In the genomic region with DNA sequence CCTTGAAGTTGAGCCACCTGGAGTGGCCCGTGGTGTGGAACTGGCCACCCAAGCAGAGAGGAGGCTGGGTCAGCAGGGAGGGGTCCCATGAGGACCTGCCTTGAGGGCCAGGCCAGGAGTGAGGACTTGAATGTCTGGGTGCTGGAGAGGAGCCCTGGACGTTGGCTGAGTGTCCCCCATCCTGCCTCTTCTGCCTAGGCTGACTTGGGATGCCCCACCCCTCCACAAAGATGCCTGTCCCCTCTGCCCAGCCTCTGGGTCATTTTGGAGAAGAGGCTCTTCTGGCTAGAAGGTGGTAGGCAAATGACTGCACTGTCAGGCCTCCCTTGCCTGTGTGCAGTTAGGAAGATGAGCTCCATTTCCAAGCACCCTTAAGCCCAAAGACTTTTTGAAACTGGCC, we compare ENCODE assay signal across 9 cellular contexts. TPM values are rescaled to one million over a fixed set of nuclear protein-coding genes. Genes with fewer than 3 reads are reported as not detected.
DNase-seq lines count a peak whose midpoint lies in the region; ATAC-seq, FAIRE-seq and TF ChIP-seq lines count a peak whose summit lies in the region.
"Had no signal": no experiment of that assay in that cellular context is flagged by ENCODE, and none has a peak within 500 bp of the region (broad histone marks: within the 10 kb centered on the region; RNA-seq: fewer than 3 reads in every experiment).

No MANE protein-coding gene starts in this region.

- H3K4me3 ChIP-seq in A549: peak overlapping the region; percentile 77
- peak overlapping the region; percentile 65 to 92 for H3K4me3 ChIP-seq in HCT116 (replicated peaks in 1 of 2; ENCODE audit: low read depth in 1 of 2, low read length in 2 of 2)
- H3K4me3 ChIP-seq in GM12878: peak overlapping the region; percentile 87

- no peaks in the 10 kb centered on the region for H3K9me2 ChIP-seq in HCT116 (ENCODE audit: insufficient read depth)

- no peaks in the 10 kb centered on the region for H3K36me3 Mint-ChIP-seq in natural killer cell

- CTCF ChIA-PET in A549 (lab: Yijun Ruan, JAX) (interaction anchor here (0.6 to 1.6 kb wide), 4 partner anchors 33 to 178 kb away, joined by 3 to 4 read pairs (median 3); no protein-coding TSS in a partner anchor), HCT116 (lab: Charles Lee) (no interaction called here), GM12878 (lab: Yijun Ruan, JAX) (interaction anchor here (0.9 to 2.6 kb wide), 5 partner anchors 10 to 218 kb away, joined by 3 to 9 read pairs (median 4); partner anchors contain the start of gene GDF15)

- SMC1A ChIA-PET in GM12878 (lab: Charles Lee; ENCODE audit: uncharacterized antibody, unreplicated experiment): interaction anchor here (0.6 to 1.6 kb wide), 5 partner anchors 19 to 141 kb away, joined by 3 to 4 read pairs (median 4); no protein-coding TSS in a partner anchor

- WGBS in A549 (ENCODE audit: missing lambda C conversion rate): 20% methylated on average over 2 of the region's 2 CpGs
- 27% methylated on average over 2 of the region's 2 CpGs for WGBS in GM12878 (ENCODE audit: insufficient coverage, insufficient replicate concordance, low lambda C conversion rate, missing lambda C conversion rate)

- DNase-seq in A549 (ENCODE audit: low read depth in 1 of 2, low spot score in 1 of 2) (no peak), HCT116 (ENCODE audit: low read depth, low spot score) (no peak), GM12878 (ENCODE audit: low read depth, low spot score) (no peak), natural killer cell (no peak), NCI-H1436 (lab: John Stamatoyannopoulos, UW) (no peak), NCI-H748 (lab: John Stamatoyannopoulos, UW; ENCODE audit: unreplicated experiment) (no peak), GM12892 (ENCODE audit: insufficient read length) (no peak), activated gamma-delta T cell treated with Interleukin-2 at 50 U/mL for 16 hours (no peak)
- DNase-seq: HCEC 1CT had no signal

- H3K4me1 Mint-ChIP-seq in natural killer cell: peaks cover 70 to 91% of the 10 kb centered on the region in 2 donors

- H3K9me3 ChIP-seq in A549 (no peaks in the 10 kb centered on the region), HCT116 (ENCODE audit: control insufficient read depth in 1 of 2, insufficient read depth in 1 of 2, low read depth in 1 of 2, low read length in 2 of 2) (no peaks in the 10 kb centered on the region), GM12878 (replicated peaks; ENCODE audit: control insufficient read depth, insufficient read depth, low read length) (no peaks in the 10 kb centered on the region)

- H4K20me1 ChIP-seq in HCT116 (ENCODE audit: insufficient read depth): no peaks in the 10 kb centered on the region
- H4K20me1 ChIP-seq in GM12878 (ENCODE audit: control insufficient read depth, insufficient read depth): no peaks in the 10 kb centered on the region

- no peak for TF ChIP-seq CTCF in A549 (IDR thresholded peaks at IDR 0.05)
- no peak for TF ChIP-seq CTCF in HCT116 (IDR thresholded peaks at IDR 0.05 in 2 of 3, conservative IDR thresholded peaks at IDR 0.05 in 1 of 3; ENCODE audit: borderline replicate concordance in 1 of 3, insufficient read depth in 1 of 3, low read depth in 2 of 3, low read length in 2 of 3)
- TF ChIP-seq CTCF in GM12878 (IDR thresholded peaks at IDR 0.05 in 2 of 3, conservative IDR thresholded peaks at IDR 0.05 in 1 of 3; ENCODE audit: control insufficient read depth in 2 of 3, extremely low read depth in 1 of 3, insufficient read depth in 1 of 3, low read depth in 3 of 3, low read length in 3 of 3): no peak
- no peak for TF ChIP-seq CTCF in natural killer cell (IDR thresholded peaks at IDR 0.05)

- TSS peak; percentile 43 for BruUV-seq in HCT116 (replicated peaks; lab: Mats Ljungman, UMichigan)
- BruUV-seq in GM12878 (replicated peaks; lab: Mats Ljungman, UMichigan): no TSS peak

- H3K4me1 ChIP-seq in A549 (peaks cover 44% of the 10 kb centered on the region), HCT116 (ENCODE audit: control insufficient read depth in 1 of 2, insufficient read depth in 2 of 2, low read length in 2 of 2) (peaks cover 40 to 79% of the 10 kb centered on the region in 2 experiments), GM12878 (ENCODE audit: control insufficient read depth, insufficient read depth, low read length) (peaks cover 53% of the 10 kb centered on the region)

- H3K9ac ChIP-seq in HCT116 (ENCODE audit: low read length) (peak overlapping the region; percentile 96), GM12878 (ENCODE audit: control insufficient read depth, insufficient read depth, low read length) (peak overlapping the region; percentile 73)

- H3K79me2 ChIP-seq in HCT116 (ENCODE audit: insufficient read depth, low read length) (peaks cover 64% of the 10 kb centered on the region), GM12878 (ENCODE audit: control insufficient read depth, insufficient read depth, low read length) (peaks cover 55% of the 10 kb centered on the region)

- TF ChIP-seq EP300 in A549 (IDR thresholded peaks at IDR 0.05) (no peak), GM12878 (IDR thresholded peaks at IDR 0.05; ENCODE audit: borderline replicate concordance in 1 of 2, control insufficient read depth in 1 of 2, low read depth in 2 of 2, low read length in 2 of 2) (no peak)

- in situ Hi-C loops in GM12878 (cut with MboI): no loop called here

- TF ChIP-seq POLR2A in A549 (IDR thresholded peaks at IDR 0.05; ENCODE audit: low read length): no peak
- no peak for TF ChIP-seq POLR2A in HCT116 (IDR thresholded peaks at IDR 0.05; ENCODE audit: borderline replicate concordance, extremely low read depth, insufficient read depth, insufficient read length)
- TF ChIP-seq POLR2A in GM12878 (IDR thresholded peaks at IDR 0.05; ENCODE audit: low read depth, low read length): no peak
- no peak for TF ChIP-seq POLR2A in GM12892 (IDR thresholded peaks at IDR 0.05; ENCODE audit: low read depth, low read length)

- ATAC-seq in A549 (no peak), HCT116 (no peak), GM12878 (no peak), natural killer cell (no peak)

- TF ChIP-seq RAD21 in A549 (conservative IDR thresholded peaks at IDR 0.05 in 1 of 2, IDR thresholded peaks at IDR 0.05 in 1 of 2) (no peak), HCT116 (IDR thresholded peaks at IDR 0.05; ENCODE audit: low read depth) (no peak), GM12878 (IDR thresholded peaks at IDR 0.05; ENCODE audit: insufficient read depth, low read depth, low read length) (no peak)

- RAD21 ChIA-PET in HCT116 (lab: Charles Lee; ENCODE audit: low non-redundant PET in 1 of 2, low total read pairs in 2 of 2, uncharacterized antibody in 2 of 2, unreplicated experiment in 2 of 2): no interaction called here
- RAD21 ChIA-PET in GM12878 (lab: Charles Lee; ENCODE audit: unreplicated experiment): interaction anchor here (1.4 kb wide), 1 partner anchor 16 kb away, joined by 3 read pairs; no protein-coding TSS in a partner anchor

- FAIRE-seq in A549 (lab: Jason Lieb, UNC): no peak
- FAIRE-seq in GM12878 (lab: Jason Lieb, UNC): no peak
- FAIRE-seq in GM12892 (lab: Jason Lieb, UNC): no peak

- H3K27ac ChIP-seq in A549 (peak overlapping the region in 1 of 2 experiments; percentile 100; a peak in 3 of 6 replicates), HCT116 (ENCODE audit: low read depth, low read length) (peak overlapping the region; percentile 98), GM12878 (ENCODE audit: control insufficient read depth, insufficient read depth) (no peak overlapping the region)

- H3K27me3 ChIP-seq in HCT116 (ENCODE audit: insufficient read depth, low read length): no peaks in the 10 kb centered on the region
- no peaks in the 10 kb centered on the region for H3K27me3 ChIP-seq in GM12878 (replicated peaks in 1 of 2; ENCODE audit: control insufficient read depth in 2 of 2, insufficient read depth in 2 of 2, low read length in 1 of 2)

- H2AFZ ChIP-seq in HCT116 (ENCODE audit: low read depth, low read length, poor library complexity, severe bottlenecking): no peak overlapping the region
- no peak overlapping the region for H2AFZ ChIP-seq in GM12878 (ENCODE audit: control insufficient read depth, low read depth, low read length)

- peak overlapping the region; percentile 91 for H3K4me3 Mint-ChIP-seq in natural killer cell

- H3K36me3 ChIP-seq in HCT116 (ENCODE audit: control insufficient read depth in 1 of 2, insufficient read depth in 2 of 2, low read length in 2 of 2) (no peaks in the 10 kb centered on the region; a peak in 1 of 4 replicates), GM12878 (ENCODE audit: control insufficient read depth in 2 of 2, insufficient read depth in 2 of 2, low read length in 1 of 2) (no peaks in the 10 kb centered on the region; a peak in 1 of 4 replicates)

- H3K9me3 Mint-ChIP-seq in natural killer cell: no peaks in the 10 kb centered on the region

- no peaks in the 10 kb centered on the region for H3K27me3 Mint-ChIP-seq in natural killer cell (ENCODE audit: low read depth in 2 of 2)

- peak overlapping the region; percentile 86 to 97 for H3K27ac Mint-ChIP-seq in natural killer cell

- POLR2A ChIA-PET in A549 (lab: Yijun Ruan, JAX) (no interaction called here), HCT116 (lab: Charles Lee) (interaction anchor here (0.5 to 0.6 kb wide), 2 partner anchors 16 to 128 kb away, joined by 4 read pairs; no protein-coding TSS in a partner anchor), GM12878 (lab: Charles Lee) (interaction anchor here (1.0 to 1.7 kb wide), 5 partner anchors 11 to 141 kb away, joined by 3 to 6 read pairs (median 3); no protein-coding TSS in a partner anchor)

- intact Hi-C loops in HCT116 (cut with micrococcal nuclease): no loop called here
- intact Hi-C loops in GM12878 (cut with micrococcal nuclease; ENCODE audit: unreplicated experiment): no loop called here
- intact Hi-C loops in natural killer cell (cut with micrococcal nuclease): no loop called here

- peak overlapping the region; percentile 93 for H3K4me2 ChIP-seq in A549
- H3K4me2 ChIP-seq in HCT116 (ENCODE audit: low read length): peak overlapping the region; percentile 100
- H3K4me2 ChIP-seq in GM12878 (ENCODE audit: control insufficient read depth, insufficient read depth): peak overlapping the region; percentile 88

RNA-seq across cellular contexts. Expression of gene SSBP4, which starts 1.7 kb away (rescaled TPM):
- polyA plus RNA-seq in A549 (2011; rRNA removed) (5.4 and 6.9 TPM in 2 replicates), A549 (2017; fragmentation: RNase III; extraction: RNeasy Plus Mini Kit Qiagen cat#74134 plus additional on column Dnase treatment) (37.8 to 43.2 TPM (median 41.5 TPM) in 3 replicates), GM12878 (2011; rRNA removed) (11.5 and 19.0 TPM in 2 replicates), GM12878 (2014; fragmentation: Illumina TruSeq; extraction: Trizol) (7.1 and 22.5 TPM in 2 replicates), GM12878 (2014; fragmentation: Nextera tagmentation; extraction: Ambion mirVana) (1 to 10 TPM in 1 of 2 experiments, under 1 TPM in 1; 0.37 to 6.6 TPM), GM12878 (2014; rRNA removed) (98.3 and 119 TPM in 2 replicates), GM12878 (2016; fragmentation: Nextera tagmentation; extraction: Ambion mirVana) (10 to 100 TPM; 38.3 to 58.5 TPM)
- polyA plus RNA-seq in A549 (2012; cell fraction: cytosol; rRNA removed): 28.5 and 47.8 TPM in 2 replicates
- polyA plus RNA-seq in A549 (2012; cell fraction: nucleus; rRNA removed): 69.4 and 124 TPM in 2 replicates
- polyA minus RNA-seq in A549 (2011; rRNA and poly(A)+ RNA removed): 5.0 and 10.7 TPM in 2 replicates
- total RNA-seq in HCT116 (2021; ENCODE audit: unreplicated experiment) (164 TPM), GM12878 (2014; rRNA removed) (91.4 and 122 TPM in 2 replicates), GM12878 (2014; rRNA removed; fragmentation: Illumina TruSeq; extraction: Trizol) (32.9 and 39.5 TPM in 2 replicates), GM12878 (2021) (131 and 150 TPM in 2 replicates), natural killer cell (100 to 1,000 TPM; 137 to 169 (median 158) TPM)
- polyA plus RNA-seq in HCT116 (2012): 55.6 and 64.2 TPM in 2 replicates
- 40.3 and 49.5 TPM in 2 replicates for total RNA-seq in GM12878 (2013; cell fraction: nucleolus; rRNA removed)
- polyA plus RNA-seq in GM12878 (2011; ENCODE audit: low read depth): 12.2 TPM
- 23.2 and 39.7 TPM in 2 replicates for polyA plus RNA-seq in GM12878 (2011; cell fraction: cytosol; rRNA removed)
- 104 and 142 TPM in 2 replicates for polyA plus RNA-seq in GM12878 (2011; cell fraction: nucleus; rRNA removed)
- 52.3 and 55.4 TPM in 2 replicates for polyA plus RNA-seq in GM12878 (2012)
- 4.2 and 21.6 TPM in 2 replicates for polyA minus RNA-seq in GM12878 (2011; rRNA and poly(A)+ RNA removed)
- 20.1 and 26.7 TPM in 2 replicates for polyA minus RNA-seq in GM12878 (2011; cell fraction: cytosol; rRNA and poly(A)+ RNA removed)
- polyA minus RNA-seq in GM12878 (2011; cell fraction: nucleus; rRNA and poly(A)+ RNA removed): 23.2 and 48.4 TPM in 2 replicates
- 24.2 TPM for polyA plus RNA-seq in GM12892 (2012; ENCODE audit: missing spikeins)

RNA-seq across cellular contexts. Expression of gene ISYNA1, which starts 17.0 kb away (rescaled TPM):
- 17.6 and 18.0 TPM in 2 replicates for polyA plus RNA-seq in A549 (2011; rRNA removed)
- 43.0 and 56.5 TPM in 2 replicates for polyA plus RNA-seq in A549 (2012; cell fraction: cytosol; rRNA removed)
- 199 and 307 TPM in 2 replicates for polyA plus RNA-seq in A549 (2012; cell fraction: nucleus; rRNA removed)
- polyA plus RNA-seq in A549 (2017; fragmentation: RNase III; extraction: RNeasy Plus Mini Kit Qiagen cat#74134 plus additional on column Dnase treatment): 48.5 to 71.0 TPM (median 60.7 TPM) in 3 replicates
- polyA minus RNA-seq in A549 (2011; rRNA and poly(A)+ RNA removed): 17.4 and 29.8 TPM in 2 replicates
- total RNA-seq in HCT116 (2021; ENCODE audit: unreplicated experiment): 365 TPM
- polyA plus RNA-seq in HCT116 (2012): 282 and 302 TPM in 2 replicates
- total RNA-seq in GM12878 (2013; cell fraction: nucleolus; rRNA removed): 8.2 and 8.9 TPM in 2 replicates
- total RNA-seq in GM12878 (2014; rRNA removed): 9.9 and 12.3 TPM in 2 replicates
- 4.9 and 5.3 TPM in 2 replicates for total RNA-seq in GM12878 (2014; rRNA removed; fragmentation: Illumina TruSeq; extraction: Trizol)
- 37.0 and 38.8 TPM in 2 replicates for total RNA-seq in GM12878 (2021)
- polyA plus RNA-seq in GM12878 (2011; ENCODE audit: low read depth): 12.5 TPM
- polyA plus RNA-seq in GM12878 (2011; rRNA removed): 0.78 and 1.9 TPM in 2 replicates
- 2.0 and 3.0 TPM in 2 replicates for polyA plus RNA-seq in GM12878 (2011; cell fraction: cytosol; rRNA removed)
- polyA plus RNA-seq in GM12878 (2011; cell fraction: nucleus; rRNA removed): 19.2 and 23.0 TPM in 2 replicates
- 23.2 and 24.0 TPM in 2 replicates for polyA plus RNA-seq in GM12878 (2012)
- polyA plus RNA-seq in GM12878 (2014; fragmentation: Illumina TruSeq; extraction: Trizol): 2.5 and 3.8 TPM in 2 replicates
- 1 to 10 TPM; 2.8 to 6.3 TPM for polyA plus RNA-seq in GM12878 (2014; fragmentation: Nextera tagmentation; extraction: Ambion mirVana)
- polyA plus RNA-seq in GM12878 (2014; rRNA removed): 33.0 and 37.8 TPM in 2 replicates
- polyA plus RNA-seq in GM12878 (2016; fragmentation: Nextera tagmentation; extraction: Ambion mirVana): 10 to 100 TPM; 12.0 to 12.5 TPM
- 0.59 and 2.4 TPM in 2 replicates for polyA minus RNA-seq in GM12878 (2011; rRNA and poly(A)+ RNA removed)
- 1.1 and 5.1 TPM in 2 replicates for polyA minus RNA-seq in GM12878 (2011; cell fraction: cytosol; rRNA and poly(A)+ RNA removed)
- polyA minus RNA-seq in GM12878 (2011; cell fraction: nucleus; rRNA and poly(A)+ RNA removed): 2.3 and 5.6 TPM in 2 replicates
- total RNA-seq in natural killer cell: 10 to 100 TPM; 39.7 to 53.6 (median 40.1) TPM
- 9.3 TPM for polyA plus RNA-seq in GM12892 (2012; ENCODE audit: missing spikeins)

RNA-seq across cellular contexts. Expression of gene LRRC25, which starts 23.5 kb away (rescaled TPM):
- polyA plus RNA-seq in A549 (2011; rRNA removed) (not detected in 2 replicates), A549 (2017; fragmentation: RNase III; extraction: RNeasy Plus Mini Kit Qiagen cat#74134 plus additional on column Dnase treatment) (not detected in 3 replicates), GM12878 (2011; rRNA removed) (0.19 and 0.38 TPM in 2 replicates), GM12878 (2014; fragmentation: Illumina TruSeq; extraction: Trizol) (1.00 and 1.3 TPM in 2 replicates), GM12878 (2014; fragmentation: Nextera tagmentation; extraction: Ambion mirVana) (under 1 TPM; 0.50 to 0.53 TPM), GM12878 (2014; rRNA removed) (2.1 and 2.7 TPM in 2 replicates), GM12878 (2016; fragmentation: Nextera tagmentation; extraction: Ambion mirVana) (1 to 10 TPM; 1.2 to 1.6 TPM)
- polyA plus RNA-seq in A549 (2012; cell fraction: cytosol; rRNA removed): not detected in 2 replicates
- polyA plus RNA-seq in A549 (2012; cell fraction: nucleus; rRNA removed): not detected in 2 replicates
- not detected in 2 replicates for polyA minus RNA-seq in A549 (2011; rRNA and poly(A)+ RNA removed)
- total RNA-seq in HCT116 (2021; ENCODE audit: unreplicated experiment) (0.12 TPM), GM12878 (2014; rRNA removed) (2.5 and 2.9 TPM in 2 replicates), GM12878 (2014; rRNA removed; fragmentation: Illumina TruSeq; extraction: Trizol) (1.1 TPM in 2 replicates), GM12878 (2021) (2.7 TPM in 2 replicates), natural killer cell (10 to 100 TPM in 2 of 3 donors, 1 to 10 TPM in 1; 3.9 to 28.2 (median 12.0) TPM)
- polyA plus RNA-seq in HCT116 (2012): not detected in 2 replicates
- 14.5 and 19.3 TPM in 2 replicates for total RNA-seq in GM12878 (2013; cell fraction: nucleolus; rRNA removed)
- polyA plus RNA-seq in GM12878 (2011; ENCODE audit: low read depth): 1.6 TPM
- polyA plus RNA-seq in GM12878 (2011; cell fraction: cytosol; rRNA removed): 0.55 and 0.87 TPM in 2 replicates
- 0.24 and 0.42 TPM in 2 replicates for polyA plus RNA-seq in GM12878 (2011; cell fraction: nucleus; rRNA removed)
- polyA plus RNA-seq in GM12878 (2012): 4.1 and 4.9 TPM in 2 replicates
- 0.44 and 1.1 TPM in 2 replicates for polyA minus RNA-seq in GM12878 (2011; rRNA and poly(A)+ RNA removed)
- polyA minus RNA-seq in GM12878 (2011; cell fraction: cytosol; rRNA and poly(A)+ RNA removed): 0.67 TPM in 1 of 2 replicates, not detected in the other
- 0.73 and 0.86 TPM in 2 replicates for polyA minus RNA-seq in GM12878 (2011; cell fraction: nucleus; rRNA and poly(A)+ RNA removed)
- 1.1 TPM for polyA plus RNA-seq in GM12892 (2012; ENCODE audit: missing spikeins)

RNA-seq across cellular contexts. Expression of gene GDF15, which starts 35.0 kb away (rescaled TPM):
- polyA plus RNA-seq in A549 (2011; rRNA removed): 67.8 and 78.5 TPM in 2 replicates
- polyA plus RNA-seq in A549 (2012; cell fraction: cytosol; rRNA removed): 120 and 188 TPM in 2 replicates
- polyA plus RNA-seq in A549 (2012; cell fraction: nucleus; rRNA removed): 132 and 182 TPM in 2 replicates
- polyA plus RNA-seq in A549 (2017; fragmentation: RNase III; extraction: RNeasy Plus Mini Kit Qiagen cat#74134 plus additional on column Dnase treatment): 53.4 to 58.4 TPM (median 56.9 TPM) in 3 replicates
- polyA minus RNA-seq in A549 (2011; rRNA and poly(A)+ RNA removed): 33.4 and 59.6 TPM in 2 replicates
- 425 TPM for total RNA-seq in HCT116 (2021; ENCODE audit: unreplicated experiment)
- polyA plus RNA-seq in HCT116 (2012): 480 and 583 TPM in 2 replicates
- 4.5 and 5.8 TPM in 2 replicates for total RNA-seq in GM12878 (2013; cell fraction: nucleolus; rRNA removed)
- 1.4 and 1.8 TPM in 2 replicates for total RNA-seq in GM12878 (2014; rRNA removed)
- 0.31 and 0.60 TPM in 2 replicates for total RNA-seq in GM12878 (2014; rRNA removed; fragmentation: Illumina TruSeq; extraction: Trizol)
- total RNA-seq in GM12878 (2021): 1.6 and 2.2 TPM in 2 replicates
- polyA plus RNA-seq in GM12878 (2011; ENCODE audit: low read depth): 0.97 TPM
- polyA plus RNA-seq in GM12878 (2011; rRNA removed): 0.22 and 0.46 TPM in 2 replicates
- 2.1 and 2.2 TPM in 2 replicates for polyA plus RNA-seq in GM12878 (2011; cell fraction: cytosol; rRNA removed)
- 3.2 and 4.0 TPM in 2 replicates for polyA plus RNA-seq in GM12878 (2011; cell fraction: nucleus; rRNA removed)
- 3.5 and 6.0 TPM in 2 replicates for polyA plus RNA-seq in GM12878 (2012)
- 0.29 and 0.92 TPM in 2 replicates for polyA plus RNA-seq in GM12878 (2014; fragmentation: Illumina TruSeq; extraction: Trizol)
- under 1 TPM in 1 of 2 experiments, not detected in 1; 0.11 TPM for polyA plus RNA-seq in GM12878 (2014; fragmentation: Nextera tagmentation; extraction: Ambion mirVana)
- 1.4 and 1.6 TPM in 2 replicates for polyA plus RNA-seq in GM12878 (2014; rRNA removed)
- 1 to 10 TPM; 2.8 to 3.6 TPM for polyA plus RNA-seq in GM12878 (2016; fragmentation: Nextera tagmentation; extraction: Ambion mirVana)
- polyA minus RNA-seq in GM12878 (2011; rRNA and poly(A)+ RNA removed): 1.6 TPM in 1 of 2 replicates, not detected in the other
- 2.8 and 7.8 TPM in 2 replicates for polyA minus RNA-seq in GM12878 (2011; cell fraction: cytosol; rRNA and poly(A)+ RNA removed)
- polyA minus RNA-seq in GM12878 (2011; cell fraction: nucleus; rRNA and poly(A)+ RNA removed): 1.6 and 2.2 TPM in 2 replicates
- 1 to 10 TPM in 1 of 3 donors, under 1 TPM in 1, not detected in 1; 0.85 to 1.5 TPM for total RNA-seq in natural killer cell
- 1.6 TPM for polyA plus RNA-seq in GM12892 (2012; ENCODE audit: missing spikeins)
